Comparison of ENCODE assay signal across 20 cellular contexts in genomic region chr2:221077241-221077640, GRCh38.
"Had no signal": no experiment of that assay in that cellular context is flagged by ENCODE, and none has a peak within 500 bp of the region (broad histone marks: within the 10 kb centered on the region; RNA-seq: fewer than 3 reads in every experiment).

No MANE protein-coding gene starts in this region.

- ATAC-seq: left colon; left lung; lower lobe of right lung; natural killer cell; right lobe of liver; stimulated activated naive B cell treated with anti-CD40 and anti-IgM and Interleukin-4, amounts not matched to agents 10 μg/mL and 1 μg/mL and 100 μg/mL, for 72 hours; stimulated activated naive CD8-positive, alpha-beta T cell treated with anti-CD3 and anti-CD28 coated beads, Interleukin-15, Interleukin-2, amounts not matched to agents 100 U/mL and 50 U/mL, for 24 hours; upper lobe of right lung had no signal

- DNase-seq: hypothalamus; immature natural killer cell; kidney; left colon; left lung; lower lobe of right lung; mammary epithelial cell; naive B cell; natural killer cell; nephron progenitor cell; occipital lobe; right lobe of liver; stimulated activated CD4-positive, alpha-beta T cell treated with anti-CD3 and anti-CD28 coated beads, Interleukin-1b, Interleukin-23, amount 100 ng/mL, for 48 hours; stimulated activated CD4-positive, alpha-beta T cell treated with anti-CD3 and anti-CD28 coated beads, Interleukin-2, amount 100 ng/mL, for 48 hours; stimulated activated naive B cell treated with anti-CD40 and anti-IgM and Interleukin-4, amounts not matched to agents 10 μg/mL and 1 μg/mL and 100 μg/mL, for 72 hours; stimulated activated naive CD8-positive, alpha-beta T cell treated with anti-CD3 and anti-CD28 coated beads, Interleukin-15, Interleukin-2, amounts not matched to agents 100 U/mL and 50 U/mL, for 24 hours; stomach; tibial artery; trophoblast cell; upper lobe of right lung had no signal
